Comparison of ENCODE assay signal across 9 cellular contexts in genomic region chr1:156090822-156091188, GRCh38. TPM values are rescaled to one million over a fixed set of nuclear protein-coding genes. Genes with fewer than 3 reads are reported as not detected.
DNase-seq lines count a peak whose midpoint lies in the region; TF ChIP-seq lines count a peak whose summit lies in the region.
"Had no signal": no experiment of that assay in that cellular context is flagged by ENCODE, and none has a peak within 500 bp of the region (broad histone marks: within the 10 kb centered on the region; RNA-seq: fewer than 3 reads in every experiment).

No MANE protein-coding gene starts in this region.

- intact Hi-C loops in tibial artery (cut with DNase I; ENCODE audit: low total_unique reads): loop anchor here (1.0 kb wide), 1 partner anchor 134 kb away; no protein-coding TSS in a partner anchor

- H3K4me2 ChIP-seq in osteoblast (ENCODE audit: insufficient read depth, low read length): no peak overlapping the region

- H3K9me3 ChIP-seq in osteoblast (ENCODE audit: low read depth, low read length): no peaks in the 10 kb centered on the region
- no peaks in the 10 kb centered on the region for H3K9me3 ChIP-seq in tibial artery

- H3K4me1 ChIP-seq in osteoblast (ENCODE audit: insufficient read depth, low read length) (peaks cover under 1% of the 10 kb centered on the region), tibial artery (peaks cover 0 to 10% (median 2%) of the 10 kb centered on the region in 4 donors)

- H3K36me3 ChIP-seq in osteoblast (ENCODE audit: insufficient read depth, low read length) (no peaks in the 10 kb centered on the region), tibial artery (no peaks in the 10 kb centered on the region)

- peaks cover 5% of the 10 kb centered on the region for H4K20me1 ChIP-seq in osteoblast (ENCODE audit: insufficient read depth, low read length)

- no peak overlapping the region for H2AFZ ChIP-seq in osteoblast (ENCODE audit: low read length)

- H3K27ac ChIP-seq in osteoblast (ENCODE audit: low read depth, low read length): no peak overlapping the region
- no peak overlapping the region for H3K27ac ChIP-seq in tibial artery

- peaks cover 2% of the 10 kb centered on the region for H3K79me2 ChIP-seq in osteoblast (ENCODE audit: insufficient read depth, low read length)

- no peaks in the 10 kb centered on the region for H3K27me3 ChIP-seq in osteoblast (ENCODE audit: insufficient read depth, low read length)
- H3K27me3 ChIP-seq in tibial artery: no peaks in the 10 kb centered on the region

- no peak overlapping the region for H3K4me3 ChIP-seq in foreskin fibroblast (ENCODE audit: low read depth in 1 of 2, low read length in 2 of 2)
- H3K4me3 ChIP-seq in osteoblast (ENCODE audit: insufficient read depth, low read length): no peak overlapping the region
- no peak overlapping the region for H3K4me3 ChIP-seq in tibial artery

- TF ChIP-seq CTCF in foreskin fibroblast (IDR thresholded peaks at IDR 0.05; ENCODE audit: low read depth, low read length) (peak; percentile 53), osteoblast (IDR thresholded peaks at IDR 0.05; ENCODE audit: extremely low read depth, low read depth, low read length) (peak; percentile 76), tibial artery (IDR thresholded peaks at IDR 0.05) (peak; percentile 89 to 94)

- DNase-seq in NCI-H524 (lab: John Stamatoyannopoulos, UW) (peak; percentile 76 to 83), NCI-H524 treated with DMSO at 0.1 percent for 48 hours (lab: John Stamatoyannopoulos, UW) (no peak), LoVo (ENCODE audit: low spot score) (peak; percentile 86), SHP77 treated with DMSO at 0.1 percent for 48 hours (lab: John Stamatoyannopoulos, UW) (peak; percentile 65), foreskin fibroblast (peak; percentile 57 to 89), osteoblast (ENCODE audit: insufficient read length, low spot score, missing footprints) (peak; percentile 92), tibial artery (peak; percentile 74 to 86)
- DNase-seq in activated T-helper 9 cell treated with anti-CD3 and anti-CD28 coated beads, Interleukin-2, amount 50 U/mL, for 16 hours (ENCODE audit: low read depth): peak; percentile 83

RNA-seq across cellular contexts. Expression of gene MEX3A, which starts 8.5 kb away (rescaled TPM):
- 0.88 and 1.1 TPM in 2 replicates for total RNA-seq in osteoblast

RNA-seq across cellular contexts. Expression of gene LMNA, which starts 23.7 kb away (rescaled TPM):
- total RNA-seq in osteoblast: 774 and 854 TPM in 2 replicates

RNA-seq across cellular contexts. Expression of gene RAB25, which starts 29.8 kb away (rescaled TPM):
- total RNA-seq in osteoblast: not detected in 2 replicates
- total RNA-seq: pulmonary artery endothelial cell had no signal

RNA-seq across cellular contexts. Expression of gene LAMTOR2, which starts 36.2 kb away (rescaled TPM):
- total RNA-seq in osteoblast: 36.6 and 40.1 TPM in 2 replicates

RNA-seq across cellular contexts. Expression of gene UBQLN4, which starts 37.2 kb away (rescaled TPM):
- total RNA-seq in osteoblast: 10.6 and 13.0 TPM in 2 replicates
